15 cellular contexts compared by ENCODE assay signal in the genomic region with DNA sequence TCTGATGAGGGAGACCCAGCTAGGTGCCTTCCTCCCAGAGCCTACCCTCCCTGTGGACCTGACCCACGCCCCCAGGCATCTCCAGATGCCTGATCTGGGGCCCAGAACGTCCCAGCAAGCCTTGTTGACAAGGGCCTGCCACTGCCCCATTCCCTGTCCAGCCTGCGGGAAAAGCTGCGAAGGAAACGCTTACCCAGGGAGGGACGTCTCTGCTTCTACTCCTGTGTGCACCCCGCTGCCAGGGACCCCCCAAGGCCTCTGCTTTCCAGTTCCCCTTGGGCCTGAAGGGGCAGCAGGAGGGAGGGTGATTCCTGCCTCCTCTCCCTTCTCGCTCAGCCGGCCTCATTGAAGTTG. TPM values are rescaled to one million over a fixed set of nuclear protein-coding genes. Genes with fewer than 3 reads are reported as not detected.
DNase-seq lines count a peak whose midpoint lies in the region; ATAC-seq, FAIRE-seq and TF ChIP-seq lines count a peak whose summit lies in the region.
"Had no signal": no experiment of that assay in that cellular context is flagged by ENCODE, and none has a peak within 500 bp of the region (broad histone marks: within the 10 kb centered on the region; RNA-seq: fewer than 3 reads in every experiment).

No MANE protein-coding gene starts in this region.

- peak overlapping the region; percentile 49 for H3K4me3 Mint-ChIP-seq in GM23338
- no peak overlapping the region for H3K4me3 Mint-ChIP-seq in central memory CD8-positive, alpha-beta T cell
- H3K4me3 Mint-ChIP-seq: activated naive CD8-positive, alpha-beta T cell; naive B cell had no signal

- no peak for FAIRE-seq in keratinocyte (lab: Jason Lieb, UNC)
- FAIRE-seq: colon, islet of Langerhans, small intestine had no signal

- H3K36me3 ChIP-seq in GM23338 (ENCODE audit: insufficient read depth) (no peaks in the 10 kb centered on the region), keratinocyte (ENCODE audit: control insufficient read depth in 2 of 2, extremely low read depth in 1 of 2, insufficient read depth in 2 of 2, low read length in 2 of 2) (peaks cover 2 to 3% of the 10 kb centered on the region in 2 experiments), rectal smooth muscle tissue (ENCODE audit: control insufficient read depth, insufficient read depth, low read length) (no peaks in the 10 kb centered on the region), tibial artery (no peaks in the 10 kb centered on the region)

- H4K20me1 ChIP-seq in GM23338 (replicated peaks; ENCODE audit: insufficient read depth) = no peaks in the 10 kb centered on the region
- no peaks in the 10 kb centered on the region for H4K20me1 ChIP-seq in keratinocyte (ENCODE audit: control insufficient read depth, extremely low read depth, insufficient read depth, low read length)

- no peaks in the 10 kb centered on the region; the same call in 2 of the 3 replicates for H3K36me3 Mint-ChIP-seq in GM23338 (ENCODE audit: low read depth)
- H3K36me3 Mint-ChIP-seq in central memory CD8-positive, alpha-beta T cell (ENCODE audit: insufficient read depth) = no peaks in the 10 kb centered on the region
- H3K36me3 Mint-ChIP-seq: activated naive CD8-positive, alpha-beta T cell; naive B cell had no signal

- H3K9me2 ChIP-seq in GM23338 (ENCODE audit: insufficient read depth) = no peaks in the 10 kb centered on the region

- H3K9me1 ChIP-seq in keratinocyte (ENCODE audit: control insufficient read depth, extremely low read depth, insufficient read depth, low read length) = no peaks in the 10 kb centered on the region

- H3K27ac Mint-ChIP-seq in GM23338 = no peak overlapping the region
- H3K27ac Mint-ChIP-seq in central memory CD8-positive, alpha-beta T cell (ENCODE audit: low read depth) = peak overlapping the region; percentile 41
- H3K27ac Mint-ChIP-seq: activated naive CD8-positive, alpha-beta T cell had no signal

- H3K9me3 ChIP-seq in keratinocyte (ENCODE audit: control insufficient read depth, low read depth, low read length) (no peaks in the 10 kb centered on the region), tibial artery (no peaks in the 10 kb centered on the region)

- H3K79me2 ChIP-seq in GM23338 (replicated peaks; ENCODE audit: insufficient read depth) (no peaks in the 10 kb centered on the region), keratinocyte (ENCODE audit: control insufficient read depth, insufficient read depth, low read length) (peaks cover 27% of the 10 kb centered on the region)

- peaks cover 13% of the 10 kb centered on the region for H3K4me1 Mint-ChIP-seq in GM23338
- peaks cover 7% of the 10 kb centered on the region for H3K4me1 Mint-ChIP-seq in central memory CD8-positive, alpha-beta T cell

- H2AFZ ChIP-seq in GM23338 (peak overlapping the region; percentile 85), keratinocyte (ENCODE audit: control insufficient read depth, low read length) (no peak overlapping the region)

- no peak overlapping the region for H3K27ac ChIP-seq in GM23338 (ENCODE audit: low read depth)
- peak overlapping the region; percentile 92 for H3K27ac ChIP-seq in keratinocyte (ENCODE audit: control insufficient read depth, insufficient read depth, low read length)
- peak overlapping the region; percentile 55 for H3K27ac ChIP-seq in rectal smooth muscle tissue (ENCODE audit: low read depth, low read length)
- no peak overlapping the region for H3K27ac ChIP-seq in tibial artery

- 0 out of 2 replicates have a peak, but pooled peaks cover 3% of the 10 kb centered on the region for H3F3A ChIP-seq in GM23338 (replicated peaks; ENCODE audit: low read depth)

- H3K27me3 ChIP-seq in GM23338 (ENCODE audit: insufficient read depth) (no peaks in the 10 kb centered on the region), keratinocyte (ENCODE audit: control insufficient read depth, extremely low read depth, insufficient read depth, low read length) (no peaks in the 10 kb centered on the region), rectal smooth muscle tissue (ENCODE audit: control insufficient read depth, insufficient read depth, low read length) (no peaks in the 10 kb centered on the region), tibial artery (no peaks in the 10 kb centered on the region)

- DNase-seq in GM23338 (ENCODE audit: low spot score) (no peak), keratinocyte (ENCODE audit: low read depth, low spot score) (no peak), tibial artery (no peak), Kasumi-1 (lab: John Stamatoyannopoulos, UW) (no peak)
- no peak for DNase-seq in central memory CD8-positive, alpha-beta T cell (ENCODE audit: low spot score in 2 of 2)
- DNase-seq in activated naive CD4-positive, alpha-beta T cell treated with anti-CD3 and anti-CD28 coated beads, Interleukin-2, amount 50 U/mL, for 16 hours = no peak
- DNase-seq: activated CD4-positive, CD25-positive, alpha-beta regulatory T cell treated with anti-CD3 and anti-CD28 coated beads, Interleukin-2, amount 50 U/mL, for 72 hours; activated CD8-positive, alpha-beta memory T cell treated with anti-CD3 and anti-CD28 coated beads, Interleukin-2, amount 50 U/mL, for 48 hours; naive B cell had no signal

- no peaks in the 10 kb centered on the region; the same call in 2 of the 3 replicates for H3K9me3 Mint-ChIP-seq in GM23338
- H3K9me3 Mint-ChIP-seq in central memory CD8-positive, alpha-beta T cell = no peaks in the 10 kb centered on the region
- H3K9me3 Mint-ChIP-seq: naive B cell had no signal

- ATAC-seq in GM23338 (peak; percentile 51), HG03457 (IDR thresholded peaks at IDR 0.05; ENCODE audit: unreplicated experiment) (no peak)
- no peak for ATAC-seq in central memory CD8-positive, alpha-beta T cell (replicated peaks; ENCODE audit: extremely low read depth, poor library complexity, severe bottlenecking)

- peaks cover 13% of the 10 kb centered on the region for H3K27me3 Mint-ChIP-seq in GM23338 (ENCODE audit: insufficient read depth, low read depth, poor library complexity)
- no peaks in the 10 kb centered on the region for H3K27me3 Mint-ChIP-seq in central memory CD8-positive, alpha-beta T cell
- H3K27me3 Mint-ChIP-seq: activated naive CD8-positive, alpha-beta T cell; naive B cell had no signal

- intact Hi-C loops in tibial artery (cut with DNase I; ENCODE audit: low total_unique reads) = no loop called here

- TF ChIP-seq CTCF in GM23338 (conservative IDR thresholded peaks at IDR 0.05; ENCODE audit: low read depth in 2 of 2) = no peak
- no peak for TF ChIP-seq CTCF in keratinocyte (optimal IDR thresholded peaks at IDR 0.05 in 1 of 3, IDR thresholded peaks at IDR 0.05 in 1 of 3, conservative IDR thresholded peaks at IDR 0.05 in 1 of 3; ENCODE audit: extremely low read depth in 1 of 3, insufficient read depth in 2 of 3, low read length in 3 of 3)
- TF ChIP-seq CTCF in tibial artery (IDR thresholded peaks at IDR 0.05) = no peak

- H3K4me1 ChIP-seq in GM23338 (ENCODE audit: insufficient read depth) (peaks cover 7% of the 10 kb centered on the region; the same call in 1 of the 2 replicates), keratinocyte (ENCODE audit: control insufficient read depth, extremely low read depth, insufficient read depth, low read length) (peaks cover 63% of the 10 kb centered on the region), rectal smooth muscle tissue (ENCODE audit: control insufficient read depth, insufficient read depth, low read length) (peaks cover 5% of the 10 kb centered on the region), tibial artery (peaks cover 0 to 12% (median 0%) of the 10 kb centered on the region in 4 donors)

- no peak overlapping the region; the same call in 1 of the 2 replicates for H3K4me3 ChIP-seq in GM23338
- peak overlapping the region; percentile 47 to 71 (median 63) for H3K4me3 ChIP-seq in keratinocyte (ENCODE audit: control insufficient read depth in 2 of 3, extremely low read depth in 1 of 3, insufficient read depth in 2 of 3, low read depth in 1 of 3, low read length in 3 of 3)
- H3K4me3 ChIP-seq in rectal smooth muscle tissue (ENCODE audit: low read length) = peak overlapping the region; percentile 13
- no peak overlapping the region for H3K4me3 ChIP-seq in tibial artery

- H3K4me2 ChIP-seq in GM23338 = peak overlapping the region; percentile 14
- H3K4me2 ChIP-seq in keratinocyte (ENCODE audit: control insufficient read depth, extremely low read depth, insufficient read depth, low read depth, low read length) = peak overlapping the region; percentile 93

- dilution Hi-C loops in keratinocyte (cut with MboI; ENCODE audit: extremely low pct_ligation_motif_present, low sequenced_read_pairs) = no loop called here

- peak overlapping the region; percentile 78 for H3K9ac ChIP-seq in keratinocyte (ENCODE audit: control insufficient read depth, extremely low read depth, insufficient read depth, low read length)
- H3K9ac ChIP-seq in rectal smooth muscle tissue (ENCODE audit: low read length) = no peak overlapping the region

TF ChIP-seq in GM23338, 12 proteins besides CTCF, POLR2A, EP300 and RAD21 (continues in another document):
- TF ChIP-seq JUNB (IDR thresholded peaks at IDR 0.05; ENCODE audit: unreplicated experiment) (no peak), STAT1 (IDR thresholded peaks at IDR 0.05; ENCODE audit: unreplicated experiment) (no peak)

RNA-seq across cellular contexts. Expression of a gene that starts 11.6 kb away (rescaled TPM):
- 56.4 and 66.2 TPM in 2 replicates for total RNA-seq in GM23338 (2014; rRNA removed; shearing (Covaris generic))
- polyA plus RNA-seq in GM23338 (2016; fragmentation: Nextera tagmentation; extraction: Ambion mirVana) (38.5 and 41.7 TPM in 2 replicates), keratinocyte (79.1 to 263 TPM (median 90.3 TPM) in 3 replicates)
- polyA plus RNA-seq in keratinocyte (2011; ENCODE audit: low read depth) = 70.0 TPM
- polyA plus RNA-seq in keratinocyte (2011; cell fraction: cytosol; rRNA removed) = 67.1 and 103 TPM in 2 replicates
- 424 and 491 TPM in 2 replicates for polyA plus RNA-seq in keratinocyte (2011; cell fraction: nucleus; rRNA removed)
- 130 and 344 TPM in 2 replicates for polyA plus RNA-seq in keratinocyte (2012; ENCODE audit: low replicate concordance)
- polyA minus RNA-seq in keratinocyte = 159 to 521 TPM (median 197 TPM) in 3 replicates
- polyA minus RNA-seq in keratinocyte (2011; cell fraction: cytosol; rRNA and poly(A)+ RNA removed) = 202 TPM
- 492 and 717 TPM in 2 replicates for polyA minus RNA-seq in keratinocyte (2011; cell fraction: nucleus; rRNA and poly(A)+ RNA removed)

Comparison
In these comparisons a context has a peak if more than half of its experiments do, and no peak if none do; other contexts are left out.
1. H3K27ac ChIP-seq: peak in keratinocyte (single experiment) and rectal smooth muscle tissue (single experiment); none in GM23338 (single experiment) and tibial artery (0 of 2).
2. H3K4me3 ChIP-seq: peak in keratinocyte (3 of 3) and rectal smooth muscle tissue (single experiment); none in GM23338 (single experiment) and tibial artery (0 of 2).